In the genomic region with DNA sequence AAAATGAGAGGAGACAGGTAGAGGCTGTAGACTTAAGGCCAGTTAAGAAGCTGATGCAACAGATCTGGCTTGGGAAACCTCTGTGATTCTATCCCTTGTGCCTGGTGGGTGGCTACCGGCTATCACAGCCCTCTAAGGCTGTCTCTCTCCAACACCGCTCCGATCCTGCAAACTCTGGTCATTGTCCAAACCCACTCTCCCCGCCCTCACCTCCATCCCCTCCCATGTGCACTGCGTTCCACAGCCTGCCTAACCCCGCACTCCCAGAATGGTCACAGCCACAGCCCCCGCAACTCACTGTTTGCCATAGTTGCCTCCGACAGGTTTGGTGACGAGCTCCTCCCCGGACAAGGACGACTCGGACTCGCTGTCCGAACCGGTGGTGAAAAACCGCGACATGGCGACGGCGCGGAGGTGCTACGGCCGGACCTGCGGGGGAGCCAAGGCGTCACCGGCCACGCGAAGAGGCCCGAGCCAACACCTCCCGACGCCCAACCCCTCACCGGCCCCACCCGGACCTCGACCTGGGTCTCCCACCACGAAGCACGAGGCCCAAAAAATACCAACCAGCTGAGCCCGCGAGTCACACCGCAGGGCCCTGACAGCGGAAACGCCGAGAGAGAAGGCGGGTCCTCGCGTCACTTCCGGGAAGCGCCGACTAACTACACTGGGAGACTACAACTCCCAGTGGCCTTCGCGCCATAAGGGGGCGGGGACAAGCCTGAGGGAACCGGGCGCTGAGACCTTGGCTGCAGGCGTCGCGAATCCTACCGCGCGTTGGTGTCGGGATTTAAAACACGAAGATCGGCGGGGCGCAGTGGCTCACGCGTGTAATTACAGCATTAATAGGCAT, we compare ENCODE assay signal across 8 cellular contexts. TPM values are rescaled to one million over a fixed set of nuclear protein-coding genes. Genes with fewer than 3 reads are reported as not detected.
DNase-seq lines count a peak whose midpoint lies in the region; ATAC-seq, FAIRE-seq and TF ChIP-seq lines count a peak whose summit lies in the region.
"Not testable (repeated sequence)": the region's sequence is repeated elsewhere in the genome, so short reads cannot be mapped to it uniquely, and the experiment has no call there.

A gene with protein sequence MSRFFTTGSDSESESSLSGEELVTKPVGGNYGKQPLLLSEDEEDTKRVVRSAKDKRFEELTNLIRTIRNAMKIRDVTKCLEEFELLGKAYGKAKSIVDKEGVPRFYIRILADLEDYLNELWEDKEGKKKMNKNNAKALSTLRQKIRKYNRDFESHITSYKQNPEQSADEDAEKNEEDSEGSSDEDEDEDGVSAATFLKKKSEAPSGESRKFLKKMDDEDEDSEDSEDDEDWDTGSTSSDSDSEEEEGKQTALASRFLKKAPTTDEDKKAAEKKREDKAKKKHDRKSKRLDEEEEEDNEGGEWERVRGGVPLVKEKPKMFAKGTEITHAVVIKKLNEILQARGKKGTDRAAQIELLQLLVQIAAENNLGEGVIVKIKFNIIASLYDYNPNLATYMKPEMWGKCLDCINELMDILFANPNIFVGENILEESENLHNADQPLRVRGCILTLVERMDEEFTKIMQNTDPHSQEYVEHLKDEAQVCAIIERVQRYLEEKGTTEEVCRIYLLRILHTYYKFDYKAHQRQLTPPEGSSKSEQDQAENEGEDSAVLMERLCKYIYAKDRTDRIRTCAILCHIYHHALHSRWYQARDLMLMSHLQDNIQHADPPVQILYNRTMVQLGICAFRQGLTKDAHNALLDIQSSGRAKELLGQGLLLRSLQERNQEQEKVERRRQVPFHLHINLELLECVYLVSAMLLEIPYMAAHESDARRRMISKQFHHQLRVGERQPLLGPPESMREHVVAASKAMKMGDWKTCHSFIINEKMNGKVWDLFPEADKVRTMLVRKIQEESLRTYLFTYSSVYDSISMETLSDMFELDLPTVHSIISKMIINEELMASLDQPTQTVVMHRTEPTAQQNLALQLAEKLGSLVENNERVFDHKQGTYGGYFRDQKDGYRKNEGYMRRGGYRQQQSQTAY (minus strand): TSS at position 622 of the 853 bp plus-strand sequence. CDS start 223 bp downstream, at position 399.

- H3K27ac Mint-ChIP-seq in HFFc6, WTC11, progenitor cell of endocrine pancreas: not testable (repeated sequence)

- H3K4me3 ChIP-seq in A549, result peak within 1 kb of the TSS; percentile 54
- H3K4me3 ChIP-seq in colonic mucosa, result peak within 1 kb of the TSS; percentile 19
- H3K4me3 ChIP-seq in iPS-18a (ENCODE audit: low read length), result peak within 1 kb of the TSS; percentile 45

- TF ChIP-seq POLR2A in A549 (IDR thresholded peaks at IDR 0.05; ENCODE audit: low read length), result not testable (repeated sequence)

- not testable (repeated sequence) for H3K36me3 ChIP-seq in colonic mucosa; iPS-18a (ENCODE audit: control insufficient read depth, low read depth, low read length)

- CTCF ChIA-PET in A549 (lab: Yijun Ruan, JAX); WTC11 (lab: Charles Lee): not testable (repeated sequence)

- H3K9ac ChIP-seq in colonic mucosa (ENCODE audit: low read depth in 2 of 2, low read length in 2 of 2); iPS-18a (ENCODE audit: low read length): not testable (repeated sequence)

- intact Hi-C loops in colonic mucosa (cut with DNase I), result not testable (repeated sequence)

- not testable (repeated sequence) for H3K36me3 Mint-ChIP-seq in HFFc6 (ENCODE audit: low read depth); WTC11; progenitor cell of endocrine pancreas (ENCODE audit: insufficient read depth)

- not testable (repeated sequence) for TF ChIP-seq CTCF in A549 (IDR thresholded peaks at IDR 0.05); HFFc6 (IDR thresholded peaks at IDR 0.05); WTC11 (IDR thresholded peaks at IDR 0.05); colonic mucosa (IDR thresholded peaks at IDR 0.05); progenitor cell of endocrine pancreas (IDR thresholded peaks at IDR 0.05; ENCODE audit: unreplicated experiment)

- H3K27ac ChIP-seq in A549, result peak within 1 kb of the TSS; percentile 64 to 70; a peak in 2 of 6 replicates
- not testable (repeated sequence) for H3K27ac ChIP-seq in colonic mucosa; iPS-18a (ENCODE audit: low read length)

- H3K9me3 Mint-ChIP-seq in HFFc6; WTC11; progenitor cell of endocrine pancreas (ENCODE audit: low read depth): not testable (repeated sequence)

- TF ChIP-seq EP300 in A549 (IDR thresholded peaks at IDR 0.05), result not testable (repeated sequence)

- not testable (repeated sequence) for H3K27me3 Mint-ChIP-seq in HFFc6 (ENCODE audit: insufficient read depth); WTC11 (ENCODE audit: low read depth); progenitor cell of endocrine pancreas

- H3K27me3 ChIP-seq in colonic mucosa; iPS-18a (ENCODE audit: control insufficient read depth, insufficient read depth, low read length): not testable (repeated sequence)

- not testable (repeated sequence) for H3K9me3 ChIP-seq in A549; colonic mucosa; iPS-18a (ENCODE audit: control insufficient read depth, low read depth, low read length)

- peak; percentile 46 for FAIRE-seq in A549 (lab: Jason Lieb, UNC)

- not testable (repeated sequence) for DNase-seq in A549 (ENCODE audit: low read depth in 1 of 2, low spot score in 1 of 2); HFFc6; WTC11 (ENCODE audit: low spot score); colonic mucosa; progenitor cell of endocrine pancreas (ENCODE audit: low spot score, unreplicated experiment)

- H3K4me1 Mint-ChIP-seq in HFFc6 (ENCODE audit: low read depth); WTC11; progenitor cell of endocrine pancreas (ENCODE audit: low read depth): not testable (repeated sequence)

- ATAC-seq in A549 (peak; percentile 99 to 100), GM18870 (IDR thresholded peaks at IDR 0.05; ENCODE audit: unreplicated experiment) (peak; percentile 82), HG03565 (IDR thresholded peaks at IDR 0.05; ENCODE audit: unreplicated experiment) (peak; percentile 99), WTC11 (peak; percentile 98)

- H3K4me3 Mint-ChIP-seq in HFFc6 (peak within 1 kb of the TSS; percentile 84), WTC11 (peak within 1 kb of the TSS; percentile 72), progenitor cell of endocrine pancreas (ENCODE audit: low read depth) (peak within 1 kb of the TSS; percentile 65)

- POLR2A ChIA-PET in A549 (lab: Yijun Ruan, JAX); WTC11 (lab: Charles Lee): not testable (repeated sequence)

- WGBS in A549 (ENCODE audit: missing lambda C conversion rate), result no CpG with 5 or more reads among the region's 66 CpGs

- H3K4me1 ChIP-seq in A549; colonic mucosa; iPS-18a (ENCODE audit: control insufficient read depth, low read depth, low read length): not testable (repeated sequence)

- TF ChIP-seq RAD21 in A549 (conservative IDR thresholded peaks at IDR 0.05 in 1 of 2, IDR thresholded peaks at IDR 0.05 in 1 of 2), result not testable (repeated sequence)

- peak within 1 kb of the TSS; percentile 70 for H3K4me2 ChIP-seq in A549

RNA-seq across cellular contexts. Expression of the gene that starts here (rescaled TPM):
- 33.1 and 77.6 TPM in 2 replicates for polyA plus RNA-seq in A549 (2011; rRNA removed)
- polyA plus RNA-seq in A549 (2012; cell fraction: cytosol; rRNA removed), result 180 and 191 TPM in 2 replicates
- 196 and 231 TPM in 2 replicates for polyA plus RNA-seq in A549 (2012; cell fraction: nucleus; rRNA removed)
- polyA plus RNA-seq in A549 (2017; fragmentation: RNase III; extraction: RNeasy Plus Mini Kit Qiagen cat#74134 plus additional on column Dnase treatment), result 131 to 146 TPM (median 138 TPM) in 3 replicates
- 178 and 194 TPM in 2 replicates for polyA minus RNA-seq in A549 (2011; rRNA and poly(A)+ RNA removed)
- 10 to 100 TPM in 5 of 6 experiments, 1 to 10 TPM in 1; 6.7 to 69.3 (median 45.5) TPM for total RNA-seq in HFFc6 (2021; fragmentation: NEBNext Ultra II Directional; extraction: Animal tissue kit (Norgen Biotek cat#: 25700))
- total RNA-seq in WTC11 (2021), result 92.5 to 144 TPM (median 103 TPM) in 3 replicates
- total RNA-seq in colonic mucosa, result 10 to 100 TPM in 1 of 2 donors, not detected in 1; 69.3 TPM
- 74.0 and 106 TPM in 2 replicates for total RNA-seq in progenitor cell of endocrine pancreas
